10 cellular contexts compared by ENCODE assay signal in genomic region chr1:156120318-156120717, GRCh38. TPM values are rescaled to one million over a fixed set of nuclear protein-coding genes. Genes with fewer than 3 reads are reported as not detected.
DNase-seq lines count a peak whose midpoint lies in the region; ATAC-seq and TF ChIP-seq lines count a peak whose summit lies in the region.
"Had no signal": no experiment of that assay in that cellular context is flagged by ENCODE, and none has a peak within 500 bp of the region (broad histone marks: within the 10 kb centered on the region; RNA-seq: fewer than 3 reads in every experiment).

No MANE protein-coding gene starts in this region.

- H3K36me3 ChIP-seq in IMR-90 (ENCODE audit: control insufficient read depth, insufficient read depth, low read length) (peaks cover 13% of the 10 kb centered on the region), adipocyte (ENCODE audit: control insufficient read depth, insufficient read depth, low read length, severe bottlenecking) (peaks cover 13% of the 10 kb centered on the region), left lung (peaks cover 0 to 3% of the 10 kb centered on the region in 2 donors)

- intact Hi-C loops in IMR-90 (cut with micrococcal nuclease), result no loop called here
- intact Hi-C loops in left lung (cut with DNase I), result no loop called here

- POLR2A ChIA-PET in IMR-90 (lab: Charles Lee; ENCODE audit: unreplicated experiment), result no interaction called here

- peaks cover 25% of the 10 kb centered on the region for H3K9me1 ChIP-seq in IMR-90 (ENCODE audit: insufficient read depth, low read length)

- DNase-seq in IMR-90 (no peak), adipocyte (ENCODE audit: low read depth) (no peak), left lung (no peak), substantia nigra (lab: John Stamatoyannopoulos, UW) (no peak), HPDE6-E6E7 (ENCODE audit: extremely low spot score) (no peak)
- DNase-seq: stimulated activated CD4-positive, alpha-beta T cell treated with anti-CD3 and anti-CD28 coated beads, Interleukin-12 subunit alpha, Interleukin-12 subunit beta, amount 100 ng/mL, for 4 hours had no signal

- H3K14ac ChIP-seq in IMR-90 (replicated peaks; ENCODE audit: low read depth, low read length), result peak overlapping the region; percentile 93

- H3K4me3 ChIP-seq in IMR-90 (ENCODE audit: insufficient read depth, low read depth, low read length) (no peak overlapping the region), adipocyte (ENCODE audit: low read length) (peak overlapping the region; percentile 90), left lung (peak overlapping the region in 1 of 2 donors; percentile 90)

- no peak for TF ChIP-seq POLR2A in IMR-90 (IDR thresholded peaks at IDR 0.05; ENCODE audit: low read depth, low read length)

- peak overlapping the region; percentile 13; the same call in 1 of the 2 replicates for H3K18ac ChIP-seq in IMR-90 (ENCODE audit: low read depth, low read length)

- peak overlapping the region; percentile 94 for H3K4ac ChIP-seq in IMR-90 (ENCODE audit: low read depth, low read length)

- no peak overlapping the region; the same call in 1 of the 2 replicates for H4K5ac ChIP-seq in IMR-90 (ENCODE audit: low read depth, low read length)

- H3K9ac ChIP-seq in IMR-90 (ENCODE audit: low read depth, low read length), result peak overlapping the region; percentile 24; the same call in 1 of the 2 replicates
- peak overlapping the region; percentile 100 for H3K9ac ChIP-seq in adipocyte (ENCODE audit: low read length)

- H4K8ac ChIP-seq in IMR-90 (ENCODE audit: low read depth in 2 of 2, low read length in 2 of 2), result peak overlapping the region in 1 of 2 experiments; percentile 39; a peak in 1 of 4 replicates

- H4K91ac ChIP-seq in IMR-90 (ENCODE audit: insufficient read depth, low read depth, low read length), result peak overlapping the region; percentile 44

- peak overlapping the region; percentile 83 for H2AK5ac ChIP-seq in IMR-90 (ENCODE audit: low read depth, low read length)

- peaks cover 0 to 25% of the 10 kb centered on the region in 2 experiments; a peak in 2 of 4 replicates for H3K79me1 ChIP-seq in IMR-90 (ENCODE audit: low read depth in 1 of 2, low read length in 2 of 2)

- in situ Hi-C loops in IMR-90 (cut with MboI; ENCODE audit: low sequenced_read_pairs), result no loop called here

- BruUV-seq in IMR-90 (replicated peaks; lab: Mats Ljungman, UMichigan), result no TSS peak

- peak overlapping the region; percentile 1; the same call in 1 of the 3 replicates for H2BK15ac ChIP-seq in IMR-90 (ENCODE audit: low read depth, low read length)

- no peak overlapping the region for H3K56ac ChIP-seq in IMR-90 (ENCODE audit: extremely low read depth, insufficient read depth, low read length)

- dilution Hi-C loops in IMR-90 (cut with HindIII; ENCODE audit: low sequenced_read_pairs, unreplicated experiment), result no loop called here

- H3K27ac ChIP-seq in IMR-90 (ENCODE audit: insufficient read depth, low read length), result peak overlapping the region; percentile 73
- H3K27ac ChIP-seq in left lung, result peak overlapping the region; percentile 93 to 98
- H3K27ac ChIP-seq in substantia nigra (ENCODE audit: low read depth, low read length, poor library complexity, severe bottlenecking), result peak overlapping the region; percentile 74

- TF ChIP-seq CTCF in IMR-90 (conservative IDR thresholded peaks at IDR 0.05; ENCODE audit: low read depth, low read length) (no peak), left lung (IDR thresholded peaks at IDR 0.05) (no peak)

- 80% methylated on average over 2 of the region's 3 CpGs; no CpG with 5 or more reads in 1 of the 2 experiments for WGBS in IMR-90 (ENCODE audit: extremely low coverage in 2 of 2, insufficient read length in 1 of 2), 2 experiments

- no peak for TF ChIP-seq RAD21 in IMR-90 (IDR thresholded peaks at IDR 0.05; ENCODE audit: low read length)

- H3K23ac ChIP-seq in IMR-90 (ENCODE audit: low read depth, low read length), result peak overlapping the region; percentile 96

- H3K9me3 ChIP-seq in IMR-90 (ENCODE audit: control insufficient read depth, insufficient read depth, low read length) (no peaks in the 10 kb centered on the region), adipocyte (ENCODE audit: control insufficient read depth, low read length) (no peaks in the 10 kb centered on the region), left lung (no peaks in the 10 kb centered on the region)

- H3K27me3 ChIP-seq in IMR-90 (ENCODE audit: control insufficient read depth, insufficient read depth, low read length), result no peaks in the 10 kb centered on the region
- no peaks in the 10 kb centered on the region for H3K27me3 ChIP-seq in adipocyte (replicated peaks; ENCODE audit: control insufficient read depth, insufficient read depth, low read length)
- H3K27me3 ChIP-seq in left lung, result peaks cover 0 to 55% of the 10 kb centered on the region in 2 donors

- CTCF ChIA-PET in IMR-90 (lab: Yijun Ruan, JAX), result interaction anchor here (0.8 to 1.4 kb wide), 3 partner anchors 8 to 23 kb away, joined by 3 to 9 read pairs (median 3); no protein-coding TSS in a partner anchor

- H2AK9ac ChIP-seq in IMR-90 (replicated peaks; ENCODE audit: low read depth, low read length, poor library complexity), result no peak overlapping the region

- peaks cover 77% of the 10 kb centered on the region for H4K20me1 ChIP-seq in IMR-90 (ENCODE audit: insufficient read depth, low read length)

- H3K4me1 ChIP-seq in IMR-90 (ENCODE audit: control insufficient read depth, insufficient read depth, low read length) (peaks cover 47% of the 10 kb centered on the region), adipocyte (ENCODE audit: control insufficient read depth, insufficient read depth, low read length) (peaks cover 68% of the 10 kb centered on the region), left lung (peaks cover 74 to 100% of the 10 kb centered on the region in 2 donors)

- H2BK5ac ChIP-seq in IMR-90 (ENCODE audit: low read depth, low read length, poor library complexity, severe bottlenecking), result peak overlapping the region; percentile 80

- H3K4me2 ChIP-seq in IMR-90 (ENCODE audit: low read depth, low read length), result peak overlapping the region; percentile 75

- ATAC-seq in IMR-90 (ENCODE audit: low read depth) (no peak), left lung (no peak), HG02885 (IDR thresholded peaks at IDR 0.05; ENCODE audit: poor library complexity, unreplicated experiment) (no peak), GM18517 (IDR thresholded peaks at IDR 0.05; ENCODE audit: unreplicated experiment) (no peak)
- ATAC-seq: activated naive CD4-positive, alpha-beta T cell treated with anti-CD3 and anti-CD28 coated beads, Interleukin-2, amount 50 U/mL, for 72 hours had no signal

- no peak overlapping the region for H2AFZ ChIP-seq in IMR-90 (replicated peaks; ENCODE audit: low read length, poor library complexity)

- H2BK20ac ChIP-seq in IMR-90 (ENCODE audit: low read depth, low read length), result no peak overlapping the region

- peak overlapping the region; percentile 59 for H2BK120ac ChIP-seq in IMR-90 (ENCODE audit: low read depth, low read length)

TF ChIP-seq in IMR-90, 13 proteins besides CTCF, POLR2A, EP300 and RAD21 (continues in another document):
- TF ChIP-seq FOS (IDR thresholded peaks at IDR 0.05; ENCODE audit: low read depth, low read length) (no peak), BHLHE40 (IDR thresholded peaks at IDR 0.05; ENCODE audit: low read depth, low read length) (no peak), NFE2L2 (IDR thresholded peaks at IDR 0.05; ENCODE audit: low read depth, low read length) (no peak), MXI1 (IDR thresholded peaks at IDR 0.05; ENCODE audit: borderline replicate concordance, low read depth, low read length) (no peak), USF2 (IDR thresholded peaks at IDR 0.05; ENCODE audit: low read depth, low read length) (no peak), MAFK (IDR thresholded peaks at IDR 0.05; ENCODE audit: low read depth, low read length) (no peak), RFX5 (IDR thresholded peaks at IDR 0.05; ENCODE audit: low read depth, low read length) (no peak), ELK1 (IDR thresholded peaks at IDR 0.05; ENCODE audit: borderline replicate concordance, low read depth, low read length) (no peak)

RNA-seq across cellular contexts. Expression of gene LMNA, which starts 5.8 kb away (rescaled TPM):
- total RNA-seq in IMR-90 (2012; rRNA removed) (753 and 755 TPM in 2 replicates), left lung (100 to 1,000 TPM; 425 to 437 TPM)
- 563 and 927 TPM in 2 replicates for polyA plus RNA-seq in IMR-90 (2012; rRNA removed)
- polyA plus RNA-seq in IMR-90 (2012; cell fraction: cytosol; rRNA removed), result 602 and 638 TPM in 2 replicates
- 1,137 and 1,144 TPM in 2 replicates for polyA plus RNA-seq in IMR-90 (2012; cell fraction: nucleus; rRNA removed; ENCODE audit: low replicate concordance)

RNA-seq across cellular contexts. Expression of gene SEMA4A, which starts 33.1 kb away (rescaled TPM):
- total RNA-seq in IMR-90 (2012; rRNA removed) (0.18 and 0.28 TPM in 2 replicates), left lung (10 to 100 TPM; 25.4 to 41.3 TPM)
- 0.86 and 1.4 TPM in 2 replicates for polyA plus RNA-seq in IMR-90 (2012; rRNA removed)
- 0.15 and 0.41 TPM in 2 replicates for polyA plus RNA-seq in IMR-90 (2012; cell fraction: cytosol; rRNA removed)
- polyA plus RNA-seq in IMR-90 (2012; cell fraction: nucleus; rRNA removed; ENCODE audit: low replicate concordance), result 10.3 and 13.3 TPM in 2 replicates

RNA-seq across cellular contexts. Expression of gene MEX3A, which starts 38.1 kb away (rescaled TPM):
- total RNA-seq in IMR-90 (2012; rRNA removed), result 2.3 and 2.5 TPM in 2 replicates
- polyA plus RNA-seq in IMR-90 (2012; rRNA removed), result 9.0 and 11.6 TPM in 2 replicates
- 4.0 and 8.8 TPM in 2 replicates for polyA plus RNA-seq in IMR-90 (2012; cell fraction: cytosol; rRNA removed)
- 14.6 and 16.6 TPM in 2 replicates for polyA plus RNA-seq in IMR-90 (2012; cell fraction: nucleus; rRNA removed; ENCODE audit: low replicate concordance)
- total RNA-seq in left lung, result 1 to 10 TPM in 1 of 2 donors, under 1 TPM in 1; 0.86 to 3.6 TPM
- total RNA-seq: T-helper 1 cell treated with Interleukin-12 subunit alpha and Interleukin-12 subunit beta and Interleukin-4 antibody, amounts not matched to agents 30 ng/mL and 1 ng/mL, for 36 hours had no signal

RNA-seq across cellular contexts. Expression of gene RAB25, which starts 59.4 kb away (rescaled TPM):
- total RNA-seq in IMR-90 (2012; rRNA removed), result not detected in 2 replicates
- not detected in 2 replicates for polyA plus RNA-seq in IMR-90 (2012; rRNA removed)
- 0.03 TPM in 1 of 2 replicates, not detected in the other for polyA plus RNA-seq in IMR-90 (2012; cell fraction: cytosol; rRNA removed)
- polyA plus RNA-seq in IMR-90 (2012; cell fraction: nucleus; rRNA removed; ENCODE audit: low replicate concordance), result 0.29 TPM in 1 of 2 replicates, not detected in the other
- total RNA-seq in left lung, result 100 to 1,000 TPM in 1 of 2 donors, 10 to 100 TPM in 1; 59.4 to 148 TPM
- total RNA-seq: T-helper 1 cell treated with Interleukin-12 subunit alpha and Interleukin-12 subunit beta and Interleukin-4 antibody, amounts not matched to agents 30 ng/mL and 1 ng/mL, for 36 hours had no signal

Comparison
In these comparisons a context has a peak if more than half of its experiments do, and no peak if none do; other contexts are left out.
1. RNA of gene SEMA4A, which starts 33.1 kb away (total RNA-seq): 25.4 to 41.3 TPM in left lung; 0.18 to 0.28 TPM in IMR-90; every median in the first group is over 10 times any median in the second.
2. Peak in every context shown above with its lines, with median percentiles within 50 percentile points of each other: H3K27ac ChIP-seq.